In genomic region chr9:38289486-38290275, GRCh38 we compare ENCODE assay signal across 24 cellular contexts.
"Had no signal": no experiment of that assay in that cellular context is flagged by ENCODE, and none has a peak within 500 bp of the region (broad histone marks: within the 10 kb centered on the region; RNA-seq: fewer than 3 reads in every experiment).

No MANE protein-coding gene starts in this region.

- ATAC-seq: activated CD4-positive, CD25-positive, alpha-beta regulatory T cell treated with anti-CD3 and anti-CD28 coated beads, Interleukin-2, amount 50 U/mL, for 24 hours; activated CD8-positive, alpha-beta T cell treated with anti-CD3 and anti-CD28 coated beads for 36 hours; activated T-helper 17 cell treated with anti-CD3 and anti-CD28 coated beads, Interleukin-2, amount 50 U/mL, for 72 hours had no signal

- H3K4me1 Mint-ChIP-seq: activated naive CD4-positive, alpha-beta T cell treated with anti-CD3 and anti-CD28 coated beads, Interleukin-2, amount 10 ng/mL, durations not matched to agents 7 days and 5 days; activated naive CD8-positive, alpha-beta T cell treated with anti-CD3 and anti-CD28 coated beads for 36 hours; activated T-helper 17 cell treated with anti-CD3 and anti-CD28 coated beads, Interleukin-2, amount 50 U/mL, for 72 hours had no signal

- H3K36me3 ChIP-seq: adrenal gland, Peyer's patch, SJCRH30 had no signal

- H3K36me3 Mint-ChIP-seq: activated naive CD4-positive, alpha-beta T cell treated with anti-CD3 and anti-CD28 coated beads, Interleukin-2, amount 10 ng/mL, durations not matched to agents 7 days and 5 days; activated naive CD8-positive, alpha-beta T cell treated with anti-CD3 and anti-CD28 coated beads for 36 hours had no signal

- H3K27me3 Mint-ChIP-seq: activated CD8-positive, alpha-beta T cell treated with anti-CD3 and anti-CD28 coated beads for 36 hours; activated naive CD8-positive, alpha-beta T cell treated with anti-CD3 and anti-CD28 coated beads for 36 hours; activated T-helper 17 cell treated with anti-CD3 and anti-CD28 coated beads, Interleukin-2, amount 50 U/mL, for 72 hours had no signal

- H3K4me3 Mint-ChIP-seq: activated CD8-positive, alpha-beta T cell treated with anti-CD3 and anti-CD28 coated beads for 36 hours; activated naive CD4-positive, alpha-beta T cell treated with anti-CD3 and anti-CD28 coated beads, Interleukin-2, amount 10 ng/mL, durations not matched to agents 7 days and 5 days; activated naive CD8-positive, alpha-beta T cell treated with anti-CD3 and anti-CD28 coated beads for 36 hours; activated T-helper 17 cell treated with anti-CD3 and anti-CD28 coated beads, Interleukin-2, amount 50 U/mL, for 72 hours; T-helper 1 cell treated with Interleukin-12 subunit alpha and Interleukin-12 subunit beta and Interleukin-4 antibody, amounts not matched to agents 30 μg/mL and 1 μg/mL, for 36 hours had no signal

- H3K4me1 ChIP-seq: Peyer's patch, SJCRH30 had no signal

- H3K27ac ChIP-seq: adrenal gland, KMS-11, Peyer's patch, RWPE1, SJCRH30 had no signal

- H3K4me3 ChIP-seq: adrenal gland, Peyer's patch, SJCRH30 had no signal

- H3K9me3 ChIP-seq: adrenal gland, Peyer's patch, SJCRH30 had no signal

- DNase-seq: activated CD4-positive, alpha-beta T cell treated with anti-CD3 and anti-CD28 coated beads for 4 hours; activated CD8-positive, alpha-beta T cell treated with anti-CD3 and anti-CD28 coated beads for 36 hours; activated gamma-delta T cell treated with Interleukin-2 at 50 U/mL for 16 hours; activated naive CD4-positive, alpha-beta T cell treated with anti-CD3 and anti-CD28 coated beads, Interleukin-2, amount 10 ng/mL, durations not matched to agents 7 days and 5 days; activated naive CD8-positive, alpha-beta T cell treated with anti-CD3 and anti-CD28 coated beads for 36 hours; activated T-cell treated with anti-CD3 and anti-CD28 coated beads for 4 hours; activated T-cell treated with anti-CD3 and anti-CD28 coated beads, Interleukin-2, amount 50 U/mL, for 48 hours; adrenal gland; anterior cingulate cortex; NCI-H1092; NCI-H2029; NCI-H2107; NCI-H345; NCI-H510A; NCI-H526 treated with DMSO at 0.1 percent for 48 hours; NCI-H82; Right ventricle myocardium superior; SJCRH30 had no signal

- H3K9me3 Mint-ChIP-seq: activated CD8-positive, alpha-beta T cell treated with anti-CD3 and anti-CD28 coated beads for 36 hours; activated naive CD4-positive, alpha-beta T cell treated with anti-CD3 and anti-CD28 coated beads, Interleukin-2, amount 10 ng/mL, durations not matched to agents 7 days and 5 days; activated naive CD8-positive, alpha-beta T cell treated with anti-CD3 and anti-CD28 coated beads for 36 hours; activated T-helper 17 cell treated with anti-CD3 and anti-CD28 coated beads, Interleukin-2, amount 50 U/mL, for 72 hours; T-helper 1 cell treated with Interleukin-12 subunit alpha and Interleukin-12 subunit beta and Interleukin-4 antibody, amounts not matched to agents 30 μg/mL and 1 μg/mL, for 36 hours had no signal

- H3K27ac Mint-ChIP-seq: activated CD8-positive, alpha-beta T cell treated with anti-CD3 and anti-CD28 coated beads for 36 hours; activated naive CD4-positive, alpha-beta T cell treated with anti-CD3 and anti-CD28 coated beads, Interleukin-2, amount 10 ng/mL, durations not matched to agents 7 days and 5 days; activated naive CD8-positive, alpha-beta T cell treated with anti-CD3 and anti-CD28 coated beads for 36 hours; activated T-helper 17 cell treated with anti-CD3 and anti-CD28 coated beads, Interleukin-2, amount 50 U/mL, for 72 hours; T-helper 1 cell treated with Interleukin-12 subunit alpha and Interleukin-12 subunit beta and Interleukin-4 antibody, amounts not matched to agents 30 μg/mL and 1 μg/mL, for 36 hours had no signal

- H3K27me3 ChIP-seq: adrenal gland, Peyer's patch, SJCRH30 had no signal
